19 cellular contexts compared by ENCODE assay signal in the genomic region with DNA sequence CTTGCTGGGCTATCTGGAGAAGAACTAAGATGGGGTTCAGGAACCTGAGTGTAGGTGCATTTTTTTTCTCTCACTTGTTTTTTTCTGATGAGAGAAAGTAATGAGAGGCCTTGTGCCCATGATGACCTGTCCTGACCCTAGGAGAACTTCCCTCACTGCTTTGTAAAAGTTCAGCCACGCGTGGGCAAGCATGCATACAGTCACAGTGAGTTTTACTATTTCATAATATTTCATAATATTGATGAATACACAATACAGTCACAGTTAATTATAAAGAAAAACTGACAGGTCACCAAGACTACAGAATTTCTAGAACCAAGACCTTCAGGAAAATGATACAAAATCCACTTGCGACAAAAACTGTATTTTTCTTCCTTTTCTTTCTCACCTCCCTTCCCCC.
A peak's percentile ranks its signal among the peaks of the same experiment; 100 is the strongest.
DNase-seq lines count a peak whose midpoint lies in the region; ATAC-seq, FAIRE-seq and TF ChIP-seq lines count a peak whose summit lies in the region.
"Had no signal": no experiment of that assay in that cellular context is flagged by ENCODE, and none has a peak within 500 bp of the region (broad histone marks: within the 10 kb centered on the region; RNA-seq: fewer than 3 reads in every experiment).

No MANE protein-coding gene starts in this region.

- TF ChIP-seq RAD21 in K562 (CRISPR knock-in tag; conservative IDR thresholded peaks at IDR 0.05 in 1 of 2, IDR thresholded peaks at IDR 0.05 in 1 of 2), result no peak

- H2AFZ ChIP-seq in K562 (ENCODE audit: low read depth, low read length) (no peak overlapping the region), hepatocyte (no peak overlapping the region)

- TF ChIP-seq EP300 in K562 (IDR thresholded peaks at IDR 0.05; ENCODE audit: low read length), result no peak

- ATAC-seq in K562 (no peak), HG03025 (IDR thresholded peaks at IDR 0.05; ENCODE audit: low FRiP score, unreplicated experiment) (no peak)

- no peaks in the 10 kb centered on the region for H3K9me3 ChIP-seq in K562 (replicated peaks; ENCODE audit: control insufficient read depth, insufficient read depth, low read depth, low read length)
- H3K9me3 ChIP-seq in hepatocyte (ENCODE audit: low read depth), result no peaks in the 10 kb centered on the region
- H3K9me3 ChIP-seq: SK-N-SH had no signal

- POLR2A ChIA-PET in K562 (lab: Yijun Ruan, JAX), result interaction anchor here (0.6 to 1.3 kb wide), 3 partner anchors 14 to 53 kb away, joined by 3 to 4 read pairs (median 3); no protein-coding TSS in a partner anchor

- H4K20me1 ChIP-seq in K562 (replicated peaks; ENCODE audit: control insufficient read depth, insufficient read depth, low read length) (no peaks in the 10 kb centered on the region), hepatocyte (ENCODE audit: insufficient read depth, poor library complexity, severe bottlenecking) (no peaks in the 10 kb centered on the region)

- H3K9ac ChIP-seq in K562 (ENCODE audit: insufficient read depth in 1 of 2, low read depth in 2 of 2, low read length in 2 of 2), result no peak overlapping the region
- H3K9ac ChIP-seq: SK-N-SH had no signal

- TF ChIP-seq POLR2A in K562 (conservative IDR thresholded peaks at IDR 0.05), result no peak

- no TSS peak for BruUV-seq in K562 (replicated peaks; lab: Mats Ljungman, UMichigan)

- TF ChIP-seq CTCF in K562 (IDR thresholded peaks at IDR 0.05 in 2 of 3, conservative IDR thresholded peaks at IDR 0.05 in 1 of 3; ENCODE audit: insufficient read depth in 2 of 3, low read depth in 1 of 3, low read length in 3 of 3) (no peak), hepatocyte (IDR thresholded peaks at IDR 0.05; ENCODE audit: poor library complexity) (no peak)

- H3K4me2 ChIP-seq in K562 (ENCODE audit: insufficient read depth, low read length), result no peak overlapping the region
- H3K4me2 ChIP-seq in hepatocyte, result peak overlapping the region; percentile 52
- H3K4me2 ChIP-seq: SK-N-SH had no signal

- CTCF ChIA-PET in K562 (lab: Yijun Ruan, JAX; ENCODE audit: low intra/inter-chr PET ratio), result no interaction called here

- H3K36me3 ChIP-seq in K562 (ENCODE audit: control insufficient read depth, insufficient read depth, low read length) (no peaks in the 10 kb centered on the region), hepatocyte (replicated peaks; ENCODE audit: insufficient read depth, low read depth) (no peaks in the 10 kb centered on the region)

- H3K9me1 ChIP-seq in K562 (ENCODE audit: control insufficient read depth, insufficient read depth, low read length), result no peaks in the 10 kb centered on the region

- no peak overlapping the region for H3K4me3 ChIP-seq in K562
- H3K4me3 ChIP-seq in hepatocyte, result no peak overlapping the region

- no peak for FAIRE-seq in K562 (lab: Jason Lieb, UNC)
- FAIRE-seq: A204.1, GM12892, GM18507, H1 had no signal

- WGBS in K562 (ENCODE audit: insufficient coverage, low coverage, missing lambda C conversion rate), result 32% methylated on average over 3 of the region's 3 CpGs
- 57% methylated on average over 3 of the region's 3 CpGs for WGBS in hepatocyte (ENCODE audit: low lambda C conversion rate, missing lambda C conversion rate)

- in situ Hi-C loops in K562 (cut with MboI), result no loop called here

- no peak overlapping the region for H3K27ac ChIP-seq in K562 (ENCODE audit: extremely low read depth, low read depth, low read length)
- H3K27ac ChIP-seq in hepatocyte, result peak overlapping the region; percentile 38
- H3K27ac ChIP-seq in temporal lobe (ENCODE audit: low read depth, low read length), result peak overlapping the region; percentile 81

- intact Hi-C loops in K562 (cut with micrococcal nuclease), result no loop called here

- H3K9me2 ChIP-seq in hepatocyte (replicated peaks; ENCODE audit: insufficient read depth), result no peaks in the 10 kb centered on the region
- H3K9me2 ChIP-seq: SK-N-SH had no signal

- peaks cover 0 to 4% of the 10 kb centered on the region in 2 experiments; a peak in 1 of 5 replicates for H3K27me3 ChIP-seq in K562 (ENCODE audit: control insufficient read depth in 2 of 2, insufficient read depth in 2 of 2, low read length in 2 of 2)
- H3K27me3 ChIP-seq in hepatocyte, result no peaks in the 10 kb centered on the region

- H3K79me2 ChIP-seq in K562 (ENCODE audit: control insufficient read depth, insufficient read depth, low read length) (no peaks in the 10 kb centered on the region), hepatocyte (peaks cover 54% of the 10 kb centered on the region)

- peaks cover 0 to 5% of the 10 kb centered on the region in 2 experiments; a peak in 1 of 5 replicates for H3K4me1 ChIP-seq in K562 (replicated peaks in 1 of 2; ENCODE audit: control insufficient read depth in 2 of 2, insufficient read depth in 2 of 2, low read length in 2 of 2)
- H3K4me1 ChIP-seq in hepatocyte (ENCODE audit: insufficient read depth), result peaks cover 21% of the 10 kb centered on the region

- DNase-seq in SKM-1 treated with dmso at 0.1 percent for 144 hours (lab: John Stamatoyannopoulos, UW; ENCODE audit: unreplicated experiment), result peak; percentile 34
- DNase-seq in SKM-1 (lab: John Stamatoyannopoulos, UW; ENCODE audit: unreplicated experiment), result no peak
- no peak for DNase-seq in K562 (ENCODE audit: extremely low read depth in 1 of 4, low spot score in 3 of 4)
- DNase-seq in hepatocyte (ENCODE audit: low spot score), result no peak
- no peak for DNase-seq in germinal center (ENCODE audit: low spot score)
- DNase-seq in LoVo (ENCODE audit: low spot score), result no peak
- DNase-seq: CD8-positive, alpha-beta memory T cell; DMS79; KG1; NCI-H1092; NCI-H2081; SHP77 treated with DMSO at 0.1 percent for 48 hours; SK-N-SH had no signal

TF ChIP-seq in K562, 482 proteins besides CTCF, POLR2A, EP300 and RAD21:
- TF ChIP-seq NR2C2 (CRISPR knock-in tag; IDR thresholded peaks at IDR 0.05), result no peak
- TF ChIP-seq NR2C2 (tag; IDR thresholded peaks at IDR 0.05), result peak; percentile 17; the same call in 1 of the 2 replicates
- TF ChIP-seq CEBPB (tag; IDR thresholded peaks at IDR 0.05), result peak; percentile 14; the same call in 1 of the 2 replicates
- TF ChIP-seq TCF7L2 (IDR thresholded peaks at IDR 0.05; ENCODE audit: low read depth, low read length), result no peak
- TF ChIP-seq CEBPG (CRISPR knock-in tag; IDR thresholded peaks at IDR 0.05), result no peak
- TF ChIP-seq CEBPG (tag; conservative IDR thresholded peaks at IDR 0.05 in 1 of 2, IDR thresholded peaks at IDR 0.05 in 1 of 2), result peak; percentile 41 to 58
